In genomic region chr7:117085769-117086463, GRCh38 we compare ENCODE assay signal across 14 cellular contexts.
DNase-seq lines count a peak whose midpoint lies in the region; ATAC-seq, FAIRE-seq and TF ChIP-seq lines count a peak whose summit lies in the region.
"Had no signal": no experiment of that assay in that cellular context is flagged by ENCODE, and none has a peak within 500 bp of the region (broad histone marks: within the 10 kb centered on the region; RNA-seq: fewer than 3 reads in every experiment).

No MANE protein-coding gene starts in this region.

- no peak overlapping the region for H3K9ac ChIP-seq in HepG2 (ENCODE audit: insufficient read depth, low read depth, low read length)

- intact Hi-C loops in HepG2 (cut with micrococcal nuclease; ENCODE audit: unreplicated experiment) (no loop called here), right lobe of liver (cut with DNase I) (no loop called here), sigmoid colon (cut with DNase I) (no loop called here)

- no peaks in the 10 kb centered on the region for H3K79me2 ChIP-seq in HepG2 (ENCODE audit: insufficient read depth, low read length)

- H3K4me1 ChIP-seq in HepG2 (ENCODE audit: insufficient read depth, low read length): peaks cover 7% of the 10 kb centered on the region; the same call in 1 of the 2 replicates
- H3K4me1 ChIP-seq in right lobe of liver: no peaks in the 10 kb centered on the region
- H3K4me1 ChIP-seq in sigmoid colon: peaks cover 0 to 13% (median 2%) of the 10 kb centered on the region in 4 donors

- POLR2A ChIA-PET in HepG2 (lab: Yijun Ruan, JAX): no interaction called here

- no peak for ATAC-seq in HepG2
- no peak for ATAC-seq in right lobe of liver
- no peak for ATAC-seq in GM21825 (IDR thresholded peaks at IDR 0.05; ENCODE audit: unreplicated experiment)
- no peak for ATAC-seq in HG02759 (IDR thresholded peaks at IDR 0.05; ENCODE audit: unreplicated experiment)

- no peaks in the 10 kb centered on the region for H3K27me3 ChIP-seq in HepG2 (ENCODE audit: control insufficient read depth in 1 of 2, insufficient read depth in 2 of 2, low read length in 2 of 2)
- H3K27me3 ChIP-seq in right lobe of liver: no peaks in the 10 kb centered on the region
- no peaks in the 10 kb centered on the region for H3K27me3 ChIP-seq in sigmoid colon

- no peak for TF ChIP-seq POLR2A in HepG2 (IDR thresholded peaks at IDR 0.05; ENCODE audit: insufficient read depth in 1 of 2, low read depth in 2 of 2, low read length in 2 of 2)
- TF ChIP-seq POLR2A in right lobe of liver (IDR thresholded peaks at IDR 0.05): no peak
- no peak for TF ChIP-seq POLR2A in sigmoid colon (IDR thresholded peaks at IDR 0.05)

- BruUV-seq in HepG2 (replicated peaks; lab: Mats Ljungman, UMichigan): no TSS peak

- H3K36me3 ChIP-seq in HepG2 (replicated peaks in 1 of 2; ENCODE audit: control insufficient read depth in 1 of 2, insufficient read depth in 2 of 2, low read length in 2 of 2) (no peaks in the 10 kb centered on the region), right lobe of liver (no peaks in the 10 kb centered on the region), sigmoid colon (no peaks in the 10 kb centered on the region)

- TF ChIP-seq EP300 in HepG2 (IDR thresholded peaks at IDR 0.05; ENCODE audit: low read depth in 2 of 2, low read length in 2 of 2): no peak
- no peak for TF ChIP-seq EP300 in HepG2 (CRISPR knock-in tag; IDR thresholded peaks at IDR 0.05; ENCODE audit: borderline replicate concordance)
- no peak for TF ChIP-seq EP300 in sigmoid colon (IDR thresholded peaks at IDR 0.05)

- H3K4me3 ChIP-seq in HepG2 (replicated peaks in 1 of 3; ENCODE audit: insufficient read depth in 1 of 3, low read depth in 2 of 3, low read length in 3 of 3) (no peak overlapping the region), right lobe of liver (no peak overlapping the region), fibroblast of mammary gland (ENCODE audit: control insufficient read depth, low read depth, low read length) (no peak overlapping the region), sigmoid colon (no peak overlapping the region)

- H3K4me2 ChIP-seq in HepG2 (ENCODE audit: low read depth, low read length): no peak overlapping the region

- H3K27ac ChIP-seq in HepG2 (ENCODE audit: extremely low read length, insufficient read depth, low read length) (no peak overlapping the region), right lobe of liver (no peak overlapping the region), sigmoid colon (no peak overlapping the region)

- TF ChIP-seq RAD21 in HepG2 (CRISPR knock-in tag; IDR thresholded peaks at IDR 0.05): no peak

- FAIRE-seq in HepG2 (lab: Jason Lieb, UNC): no peak
- FAIRE-seq in RCC 7860 (lab: Jason Lieb, UNC): peak; percentile 51

- 91% methylated on average over 3 of the region's 3 CpGs for WGBS in HepG2 (ENCODE audit: low lambda C conversion rate)
- 60% methylated on average over 3 of the region's 3 CpGs for WGBS in right lobe of liver (ENCODE audit: insufficient coverage, low coverage, low lambda C conversion rate, missing lambda C conversion rate)
- WGBS in sigmoid colon, 2 donors: 84 to 92% methylated on average over 3 of the region's 3 CpGs

- TF ChIP-seq CTCF in HepG2 (CRISPR knock-in tag; IDR thresholded peaks at IDR 0.05) (no peak), right lobe of liver (IDR thresholded peaks at IDR 0.05) (no peak), fibroblast of mammary gland (conservative IDR thresholded peaks at IDR 0.05; ENCODE audit: control insufficient read depth, insufficient read depth, low read depth, low read length) (no peak), sigmoid colon (IDR thresholded peaks at IDR 0.05) (no peak)

- in situ Hi-C loops in HepG2 (cut with HindIII; ENCODE audit: extremely low pct_ligation_motif_present, low pct_unique_long_range_greater_than_20kb): no loop called here
- in situ Hi-C loops in G401 (cut with HindIII; ENCODE audit: low sequenced_read_pairs): no loop called here

- DNase-seq in HepG2 (ENCODE audit: low spot score) (no peak), right lobe of liver (no peak), RCC 7860 (ENCODE audit: low spot score) (peak; percentile 50), fibroblast of mammary gland (ENCODE audit: low read depth) (peak; percentile 74), sigmoid colon (no peak), G401 (ENCODE audit: low spot score) (no peak)
- DNase-seq: activated CD4-positive, alpha-beta T cell treated with anti-CD3 and anti-CD28 coated beads, Interleukin-2, amount 50 U/mL, for 48 hours; activated effector memory CD4-positive, alpha-beta T cell treated with anti-CD3 and anti-CD28 coated beads, Interleukin-2, amount 50 U/mL, for 16 hours; central memory CD4-positive, alpha-beta T cell; NCI-H345; stimulated activated CD4-positive, alpha-beta T cell treated with anti-CD3 and anti-CD28 coated beads, Interleukin-4, amount 100 ng/mL, for 1 hour; stimulated activated naive B cell treated with anti-CD40 and anti-IgM and Interleukin-4, amounts not matched to agents 10 μg/mL and 1 μg/mL and 100 μg/mL, for 72 hours had no signal

- H3K9me3 ChIP-seq in HepG2 (ENCODE audit: low read length) (no peaks in the 10 kb centered on the region), right lobe of liver (no peaks in the 10 kb centered on the region), sigmoid colon (no peaks in the 10 kb centered on the region)

- no peak overlapping the region for H2AFZ ChIP-seq in HepG2 (ENCODE audit: low read length)

- no peaks in the 10 kb centered on the region for H4K20me1 ChIP-seq in HepG2 (ENCODE audit: insufficient read depth, low read length)

- CTCF ChIA-PET in HepG2 (lab: Yijun Ruan, JAX; ENCODE audit: low intra/inter-chr PET ratio, low total read pairs): no interaction called here

TF ChIP-seq in HepG2, 621 proteins besides CTCF, POLR2A, EP300 and RAD21:
- TF ChIP-seq HNRNPK (IDR thresholded peaks at IDR 0.05; ENCODE audit: low read depth, low read length, poor library complexity, severe bottlenecking) (peak; percentile 75), EHMT2 (IDR thresholded peaks at IDR 0.05; ENCODE audit: borderline replicate concordance, low read depth, low read length) (no peak)

Comparison
In these comparisons a context has a peak if more than half of its experiments do, and no peak if none do; other contexts are left out.
1. DNase-seq: peak in RCC 7860 (single experiment) and fibroblast of mammary gland (single experiment); none in HepG2 (single experiment), right lobe of liver (0 of 3), sigmoid colon (single experiment) and G401 (single experiment).